Comparison of ENCODE assay signal across 29 cellular contexts in the genomic region with DNA sequence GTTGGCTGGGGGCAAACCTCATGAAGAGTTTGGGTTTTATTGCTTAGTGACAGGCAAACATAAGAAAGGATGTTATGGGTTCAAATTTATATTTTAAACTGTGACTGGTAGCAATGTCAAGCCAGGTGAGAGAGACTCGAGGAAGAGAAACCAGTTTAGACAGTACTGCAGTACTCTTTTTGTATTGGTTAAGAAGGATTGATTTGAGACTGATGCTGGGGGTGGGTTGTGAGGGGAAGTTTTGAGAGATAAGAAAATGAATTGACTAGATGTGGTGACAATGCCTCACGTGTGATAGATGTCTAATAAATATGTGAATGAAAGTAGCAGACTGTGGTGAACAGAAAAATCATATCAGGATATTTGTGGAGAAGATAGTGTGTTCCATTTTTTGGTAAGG.
"Had no signal": no experiment of that assay in that cellular context is flagged by ENCODE, and none has a peak within 500 bp of the region (broad histone marks: within the 10 kb centered on the region; RNA-seq: fewer than 3 reads in every experiment).

No MANE protein-coding gene starts in this region.

- ATAC-seq: left colon; left lung; lower lobe of right lung; naive thymus-derived CD8-positive, alpha-beta T cell; pancreas; right lobe of liver had no signal

- FAIRE-seq: keratinocyte, pancreas had no signal

- H3K27ac Mint-ChIP-seq: naive thymus-derived CD8-positive, alpha-beta T cell; nephron had no signal

- H3K27me3 ChIP-seq: hepatocyte, left lung, pancreas, right atrium auricular region, right lobe of liver, stomach, testis, thyroid gland, transverse colon, upper lobe of left lung, vagina had no signal

- H3K27ac ChIP-seq: hepatocyte, left lung, lower lobe of right lung, pancreas, prostate gland, right atrium auricular region, right lobe of liver, stomach, testis, thyroid gland, transverse colon, upper lobe of left lung, vagina had no signal

- H3K4me3 Mint-ChIP-seq: naive thymus-derived CD8-positive, alpha-beta T cell; nephron; neural crest cell had no signal

- H3K4me3 ChIP-seq: hepatocyte, left lung, lower lobe of right lung, pancreas, prostate gland, right atrium auricular region, right lobe of liver, smooth muscle cell, stomach, testis, thyroid gland, transverse colon, upper lobe of left lung, vagina had no signal

- H3K79me2 ChIP-seq: hepatocyte had no signal

- H3K4me1 ChIP-seq: left lung, lower lobe of right lung, prostate gland, right lobe of liver, stomach, thyroid gland, transverse colon, upper lobe of left lung had no signal

- DNase-seq: kidney glomerular epithelial cell; left colon; left lung; lower lobe of right lung; mammary epithelial cell; mesenchymal stem cell; naive thymus-derived CD8-positive, alpha-beta T cell; nucleus accumbens; pancreas; posterior cingulate gyrus; right lobe of liver; stimulated activated CD4-positive, alpha-beta T cell treated with anti-CD3 and anti-CD28 coated beads, Interleukin-1b, Interleukin-23, amount 100 ng/mL, for 48 hours; stimulated activated CD4-positive, alpha-beta T cell treated with anti-CD3 and anti-CD28 coated beads, Interleukin-2, amount 100 ng/mL, for 48 hours; stimulated activated CD4-positive, alpha-beta T cell treated with anti-CD3 and anti-CD28 coated beads, Interleukin-4, amount 100 ng/mL, for 4 hours; stimulated activated CD8-positive, alpha-beta memory T cell treated with anti-CD3 and anti-CD28 coated beads, Interleukin-4, amount 100 ng/mL, for 48 hours; stimulated activated naive CD4-positive, alpha-beta T cell; stomach; testis; thyroid gland; transverse colon; upper lobe of left lung had no signal

- H3K36me3 ChIP-seq: left lung, lower lobe of right lung, pancreas, prostate gland, right atrium auricular region, right lobe of liver, thyroid gland, transverse colon, upper lobe of left lung, vagina had no signal

- H3K4me2 ChIP-seq: hepatocyte, smooth muscle cell had no signal

- H3K4me1 Mint-ChIP-seq: nephron, neural crest cell had no signal

- H2AFZ ChIP-seq: hepatocyte had no signal

- H3K27me3 Mint-ChIP-seq: naive thymus-derived CD8-positive, alpha-beta T cell had no signal

- H3K9me3 Mint-ChIP-seq: nephron, neural crest cell had no signal

- H3K9me3 ChIP-seq: left lung, lower lobe of right lung, pancreas, prostate gland, right atrium auricular region, right lobe of liver, stomach, testis, thyroid gland, transverse colon, upper lobe of left lung, vagina had no signal
